Comparison of ENCODE assay signal across 19 cellular contexts in genomic region chr10:110782616-110783015, GRCh38.
A peak's percentile ranks its signal among the peaks of the same experiment; 100 is the strongest.
DNase-seq lines count a peak whose midpoint lies in the region; ATAC-seq and TF ChIP-seq lines count a peak whose summit lies in the region.
"Had no signal": no experiment of that assay in that cellular context is flagged by ENCODE, and none has a peak within 500 bp of the region (broad histone marks: within the 10 kb centered on the region; RNA-seq: fewer than 3 reads in every experiment).

No MANE protein-coding gene starts in this region.

- H3K4me3 ChIP-seq in right cardiac atrium (ENCODE audit: low read length) (no peak overlapping the region), adrenal gland (no peak overlapping the region)
- H3K4me3 ChIP-seq: BLaER1, MG63 had no signal

- ATAC-seq in right cardiac atrium (no peak), left ventricle myocardium superior (no peak), GM21529 (IDR thresholded peaks at IDR 0.05; ENCODE audit: unreplicated experiment) (no peak)
- no peak for ATAC-seq in naive thymus-derived CD8-positive, alpha-beta T cell

- H3K27me3 ChIP-seq in right cardiac atrium (ENCODE audit: control insufficient read depth, insufficient read depth), result no peaks in the 10 kb centered on the region
- no peaks in the 10 kb centered on the region for H3K27me3 ChIP-seq in adrenal gland
- H3K27me3 ChIP-seq: BLaER1, MG63 had no signal

- H3K9me3 Mint-ChIP-seq in T-helper 2 cell treated with Interferon-gamma antibody and Interleukin-4, amounts not matched to agents 5 μg/mL and 100 μg/mL, for 36 hours, result peaks cover 5% of the 10 kb centered on the region
- no peaks in the 10 kb centered on the region for H3K9me3 Mint-ChIP-seq in naive thymus-derived CD8-positive, alpha-beta T cell

- intact Hi-C loops in right cardiac atrium (cut with DNase I) (no loop called here), left ventricle myocardium superior (cut with micrococcal nuclease) (no loop called here), adrenal gland (cut with DNase I) (no loop called here)

- H3K4me3 Mint-ChIP-seq in T-helper 2 cell treated with Interferon-gamma antibody and Interleukin-4, amounts not matched to agents 5 μg/mL and 100 μg/mL, for 36 hours, result no peak overlapping the region
- no peak overlapping the region for H3K4me3 Mint-ChIP-seq in naive thymus-derived CD8-positive, alpha-beta T cell

- no peaks in the 10 kb centered on the region for H3K36me3 ChIP-seq in adrenal gland (replicated peaks in 1 of 2)
- H3K36me3 ChIP-seq: BLaER1, MG63 had no signal

- no peak for DNase-seq in T-helper 2 cell treated with Interferon-gamma antibody and Interleukin-4, amounts not matched to agents 5 μg/mL and 100 μg/mL, for 36 hours (ENCODE audit: low spot score)
- DNase-seq in T-helper 2 cell (no peak), right cardiac atrium (no peak), left ventricle myocardium superior (no peak), adrenal gland (peak in 4 of 7 donors; percentile 26 to 55 (median 40)), NCI-H82 (lab: John Stamatoyannopoulos, UW) (no peak)
- DNase-seq in naive thymus-derived CD8-positive, alpha-beta T cell, result no peak
- DNase-seq: 8988T; COR-L47; H7; MG63; NCI-H1092 treated with DMSO at 0.1 percent for 48 hours; NCI-H1694; NCI-H345; NCI-H526 treated with DMSO at 0.1 percent for 48 hours; NK-92 treated with Interleukin-12 subunit alpha and Interleukin-12 subunit beta, amount 100 ng/mL, for 24 hours; OCI-M1 had no signal

- H3K27me3 Mint-ChIP-seq in T-helper 2 cell treated with Interferon-gamma antibody and Interleukin-4, amounts not matched to agents 5 μg/mL and 100 μg/mL, for 36 hours (ENCODE audit: low read depth), result no peaks in the 10 kb centered on the region
- H3K27me3 Mint-ChIP-seq in naive thymus-derived CD8-positive, alpha-beta T cell, result no peaks in the 10 kb centered on the region

- peaks cover 37% of the 10 kb centered on the region for H3K4me1 Mint-ChIP-seq in T-helper 2 cell treated with Interferon-gamma antibody and Interleukin-4, amounts not matched to agents 5 μg/mL and 100 μg/mL, for 36 hours (ENCODE audit: low read depth)
- H3K4me1 Mint-ChIP-seq in naive thymus-derived CD8-positive, alpha-beta T cell, result peaks cover 20 to 61% (median 31%) of the 10 kb centered on the region in 4 donors

- 86% methylated on average over 2 of the region's 2 CpGs for WGBS in right cardiac atrium
- WGBS in adrenal gland, 4 donors, result 40 to 55% (median 46%) methylated on average over 2 of the region's 2 CpGs

- peaks cover 25% of the 10 kb centered on the region for H3K4me1 ChIP-seq in right cardiac atrium (ENCODE audit: control insufficient read depth, insufficient read depth, low read length)
- H3K4me1 ChIP-seq in adrenal gland (replicated peaks in 1 of 2), result peaks cover 0 to 6% of the 10 kb centered on the region in 2 donors
- H3K4me1 ChIP-seq: BLaER1 had no signal

- peak overlapping the region; percentile 8 for H3K27ac ChIP-seq in right cardiac atrium (ENCODE audit: low read length)
- no peak overlapping the region for H3K27ac ChIP-seq in adrenal gland
- H3K27ac ChIP-seq: BLaER1 had no signal

- POLR2A ChIA-PET in naive thymus-derived CD8-positive, alpha-beta T cell (lab: Charles Lee), result interaction anchor here (1.3 kb wide), 1 partner anchor 82 kb away, joined by 3 read pairs; no protein-coding TSS in a partner anchor

- H3K9me3 ChIP-seq in right cardiac atrium (ENCODE audit: control insufficient read depth, low read length) (no peaks in the 10 kb centered on the region), adrenal gland (replicated peaks in 1 of 3) (no peaks in the 10 kb centered on the region)
- H3K9me3 ChIP-seq: BLaER1, MG63 had no signal

- H3K36me3 Mint-ChIP-seq in T-helper 2 cell treated with Interferon-gamma antibody and Interleukin-4, amounts not matched to agents 5 μg/mL and 100 μg/mL, for 36 hours (ENCODE audit: low read depth), result peaks cover 4% of the 10 kb centered on the region
- H3K36me3 Mint-ChIP-seq in naive thymus-derived CD8-positive, alpha-beta T cell, result no peaks in the 10 kb centered on the region

- TF ChIP-seq POLR2A in adrenal gland (IDR thresholded peaks at IDR 0.05), result no peak

- TF ChIP-seq CTCF in adrenal gland (IDR thresholded peaks at IDR 0.05), result no peak

- H3K27ac Mint-ChIP-seq in T-helper 2 cell treated with Interferon-gamma antibody and Interleukin-4, amounts not matched to agents 5 μg/mL and 100 μg/mL, for 36 hours, result peak overlapping the region; percentile 72
- peak overlapping the region in 9 of 10 donors; percentile 25 to 96 (median 88) for H3K27ac Mint-ChIP-seq in naive thymus-derived CD8-positive, alpha-beta T cell

Comparison
In these comparisons a context has a peak if more than half of its experiments do, and no peak if none do; other contexts are left out.
1. DNase-seq: peak in adrenal gland (4 of 7); none in T-helper 2 cell treated with Interferon-gamma antibody and Interleukin-4, amounts not matched to agents 5 μg/mL and 100 μg/mL, for 36 hours (single experiment), T-helper 2 cell (0 of 5), right cardiac atrium (0 of 3), left ventricle myocardium superior (single experiment), naive thymus-derived CD8-positive, alpha-beta T cell (0 of 10) and NCI-H82 (single experiment).